1 cellular context compared by ENCODE assay signal in genomic region chr3:67635806-67636205, GRCh38.
TF ChIP-seq lines count a peak whose summit lies in the region.

No MANE protein-coding gene starts in this region.

TF ChIP-seq in HepG2, 621 proteins besides CTCF, POLR2A, EP300 and RAD21:
- TF ChIP-seq ZSCAN25 (CRISPR knock-in tag; IDR thresholded peaks at IDR 0.05) (no peak), GTF3A (CRISPR knock-in tag; conservative IDR thresholded peaks at IDR 0.05) (no peak), ZNF136 (CRISPR knock-in tag; IDR thresholded peaks at IDR 0.05; ENCODE audit: low read depth) (no peak), AFF4 (CRISPR knock-in tag; IDR thresholded peaks at IDR 0.05) (no peak), ZNF317 (CRISPR knock-in tag; IDR thresholded peaks at IDR 0.05) (no peak), IRF2 (CRISPR knock-in tag; IDR thresholded peaks at IDR 0.05) (no peak), FOSL2 (CRISPR knock-in tag; IDR thresholded peaks at IDR 0.05) (no peak), SP5 (CRISPR knock-in tag; IDR thresholded peaks at IDR 0.05; ENCODE audit: borderline replicate concordance, low read depth) (no peak), DMTF1 (CRISPR knock-in tag; IDR thresholded peaks at IDR 0.05) (no peak), TCF7L2 (IDR thresholded peaks at IDR 0.05; ENCODE audit: low read depth, low read length) (no peak), ZNF230 (CRISPR knock-in tag; IDR thresholded peaks at IDR 0.05) (no peak), ZNF335 (CRISPR knock-in tag; IDR thresholded peaks at IDR 0.05) (no peak)
- TF ChIP-seq, protein P1, sequence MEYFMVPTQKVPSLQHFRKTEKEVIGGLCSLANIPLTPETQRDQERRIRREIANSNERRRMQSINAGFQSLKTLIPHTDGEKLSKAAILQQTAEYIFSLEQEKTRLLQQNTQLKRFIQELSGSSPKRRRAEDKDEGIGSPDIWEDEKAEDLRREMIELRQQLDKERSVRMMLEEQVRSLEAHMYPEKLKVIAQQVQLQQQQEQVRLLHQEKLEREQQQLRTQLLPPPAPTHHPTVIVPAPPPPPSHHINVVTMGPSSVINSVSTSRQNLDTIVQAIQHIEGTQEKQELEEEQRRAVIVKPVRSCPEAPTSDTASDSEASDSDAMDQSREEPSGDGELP (IDR thresholded peaks at IDR 0.05; ENCODE audit: borderline replicate concordance, low read depth) = no peak
- TF ChIP-seq, protein P2, sequence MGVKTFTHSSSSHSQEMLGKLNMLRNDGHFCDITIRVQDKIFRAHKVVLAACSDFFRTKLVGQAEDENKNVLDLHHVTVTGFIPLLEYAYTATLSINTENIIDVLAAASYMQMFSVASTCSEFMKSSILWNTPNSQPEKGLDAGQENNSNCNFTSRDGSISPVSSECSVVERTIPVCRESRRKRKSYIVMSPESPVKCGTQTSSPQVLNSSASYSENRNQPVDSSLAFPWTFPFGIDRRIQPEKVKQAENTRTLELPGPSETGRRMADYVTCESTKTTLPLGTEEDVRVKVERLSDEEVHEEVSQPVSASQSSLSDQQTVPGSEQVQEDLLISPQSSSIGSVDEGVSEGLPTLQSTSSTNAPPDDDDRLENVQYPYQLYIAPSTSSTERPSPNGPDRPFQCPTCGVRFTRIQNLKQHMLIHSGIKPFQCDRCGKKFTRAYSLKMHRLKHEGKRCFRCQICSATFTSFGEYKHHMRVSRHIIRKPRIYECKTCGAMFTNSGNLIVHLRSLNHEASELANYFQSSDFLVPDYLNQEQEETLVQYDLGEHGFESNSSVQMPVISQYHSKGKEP (CRISPR knock-in tag; IDR thresholded peaks at IDR 0.05) = no peak
- TF ChIP-seq, protein P3, sequence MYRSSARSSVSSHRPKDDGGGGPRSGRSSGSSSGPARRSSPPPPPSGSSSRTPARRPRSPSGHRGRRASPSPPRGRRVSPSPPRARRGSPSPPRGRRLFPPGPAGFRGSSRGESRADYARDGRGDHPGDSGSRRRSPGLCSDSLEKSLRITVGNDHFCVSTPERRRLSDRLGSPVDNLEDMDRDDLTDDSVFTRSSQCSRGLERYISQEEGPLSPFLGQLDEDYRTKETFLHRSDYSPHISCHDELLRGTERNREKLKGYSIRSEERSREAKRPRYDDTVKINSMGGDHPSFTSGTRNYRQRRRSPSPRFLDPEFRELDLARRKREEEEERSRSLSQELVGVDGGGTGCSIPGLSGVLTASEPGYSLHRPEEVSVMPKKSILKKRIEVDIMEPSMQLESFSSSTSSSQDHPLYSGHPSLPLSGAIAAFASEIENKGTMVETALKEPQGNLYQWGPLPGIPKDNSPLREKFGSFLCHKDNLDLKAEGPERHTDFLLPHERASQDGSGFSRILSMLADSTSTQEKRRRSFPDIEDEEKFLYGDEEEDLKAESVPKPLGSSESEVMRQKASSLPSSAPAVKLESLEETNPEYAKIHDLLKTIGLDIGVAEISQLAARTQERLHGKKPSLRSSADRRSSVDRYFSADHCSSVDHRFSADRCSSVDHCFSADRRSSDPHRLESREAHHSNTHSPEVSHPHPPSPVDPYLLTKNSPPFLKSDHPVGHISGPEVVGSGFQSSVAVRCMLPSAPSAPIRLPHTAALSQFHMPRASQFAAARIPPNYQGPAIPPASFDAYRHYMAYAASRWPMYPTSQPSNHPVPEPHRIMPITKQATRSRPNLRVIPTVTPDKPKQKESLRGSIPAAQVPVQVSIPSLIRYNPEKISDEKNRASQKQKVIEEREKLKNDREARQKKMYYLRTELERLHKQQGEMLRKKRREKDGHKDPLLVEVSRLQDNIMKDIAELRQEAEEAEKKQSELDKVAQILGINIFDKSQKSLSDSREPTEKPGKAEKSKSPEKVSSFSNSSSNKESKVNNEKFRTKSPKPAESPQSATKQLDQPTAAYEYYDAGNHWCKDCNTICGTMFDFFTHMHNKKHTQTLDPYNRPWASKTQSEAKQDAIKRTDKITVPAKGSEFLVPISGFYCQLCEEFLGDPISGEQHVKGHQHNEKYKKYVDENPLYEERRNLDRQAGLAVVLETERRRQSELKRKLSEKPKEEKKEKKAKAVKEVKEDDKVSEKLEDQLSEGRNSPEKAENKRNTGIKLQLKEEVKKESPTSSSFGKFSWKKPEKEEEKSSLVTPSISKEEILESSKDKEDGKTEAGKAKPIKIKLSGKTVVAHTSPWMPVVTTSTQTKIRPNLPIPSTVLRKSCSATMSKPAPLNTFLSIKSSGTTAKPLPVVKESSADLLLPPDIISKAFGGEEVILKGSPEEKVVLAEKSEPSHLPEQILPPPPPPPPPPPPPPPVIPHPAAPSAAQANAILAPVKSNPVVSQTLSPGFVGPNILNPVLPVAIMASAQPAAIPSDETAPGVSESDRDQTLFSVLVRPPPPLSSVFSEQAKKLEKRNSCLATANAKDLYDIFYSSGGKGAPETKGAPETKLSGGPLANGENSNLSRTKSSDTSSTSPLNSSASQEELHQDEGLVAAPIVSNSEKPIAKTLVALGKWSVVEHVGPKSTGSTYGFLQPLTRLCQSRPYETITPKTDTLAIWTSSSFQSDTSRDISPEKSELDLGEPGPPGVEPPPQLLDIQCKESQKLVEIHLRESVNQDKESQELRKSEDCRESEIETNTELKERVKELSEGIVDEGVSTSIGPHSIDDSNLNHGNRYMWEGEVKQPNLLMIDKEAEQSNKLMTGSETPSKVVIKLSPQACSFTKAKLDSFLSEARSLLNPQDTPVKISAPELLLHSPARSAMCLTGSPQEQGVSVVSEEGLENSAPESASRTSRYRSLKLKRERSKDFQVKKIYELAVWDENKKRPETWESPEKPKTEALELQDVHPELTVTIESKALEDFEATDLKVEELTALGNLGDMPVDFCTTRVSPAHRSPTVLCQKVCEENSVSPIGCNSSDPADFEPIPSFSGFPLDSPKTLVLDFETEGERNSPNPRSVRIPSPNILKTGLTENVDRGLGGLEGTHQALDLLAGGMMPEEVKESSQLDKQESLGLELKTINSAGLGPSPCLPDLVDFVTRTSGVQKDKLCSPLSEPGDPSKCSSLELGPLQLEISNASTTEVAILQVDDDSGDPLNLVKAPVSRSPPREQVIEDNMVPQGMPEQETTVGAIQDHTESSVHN (CRISPR knock-in tag; IDR thresholded peaks at IDR 0.05) = no peak
- TF ChIP-seq, protein P4, sequence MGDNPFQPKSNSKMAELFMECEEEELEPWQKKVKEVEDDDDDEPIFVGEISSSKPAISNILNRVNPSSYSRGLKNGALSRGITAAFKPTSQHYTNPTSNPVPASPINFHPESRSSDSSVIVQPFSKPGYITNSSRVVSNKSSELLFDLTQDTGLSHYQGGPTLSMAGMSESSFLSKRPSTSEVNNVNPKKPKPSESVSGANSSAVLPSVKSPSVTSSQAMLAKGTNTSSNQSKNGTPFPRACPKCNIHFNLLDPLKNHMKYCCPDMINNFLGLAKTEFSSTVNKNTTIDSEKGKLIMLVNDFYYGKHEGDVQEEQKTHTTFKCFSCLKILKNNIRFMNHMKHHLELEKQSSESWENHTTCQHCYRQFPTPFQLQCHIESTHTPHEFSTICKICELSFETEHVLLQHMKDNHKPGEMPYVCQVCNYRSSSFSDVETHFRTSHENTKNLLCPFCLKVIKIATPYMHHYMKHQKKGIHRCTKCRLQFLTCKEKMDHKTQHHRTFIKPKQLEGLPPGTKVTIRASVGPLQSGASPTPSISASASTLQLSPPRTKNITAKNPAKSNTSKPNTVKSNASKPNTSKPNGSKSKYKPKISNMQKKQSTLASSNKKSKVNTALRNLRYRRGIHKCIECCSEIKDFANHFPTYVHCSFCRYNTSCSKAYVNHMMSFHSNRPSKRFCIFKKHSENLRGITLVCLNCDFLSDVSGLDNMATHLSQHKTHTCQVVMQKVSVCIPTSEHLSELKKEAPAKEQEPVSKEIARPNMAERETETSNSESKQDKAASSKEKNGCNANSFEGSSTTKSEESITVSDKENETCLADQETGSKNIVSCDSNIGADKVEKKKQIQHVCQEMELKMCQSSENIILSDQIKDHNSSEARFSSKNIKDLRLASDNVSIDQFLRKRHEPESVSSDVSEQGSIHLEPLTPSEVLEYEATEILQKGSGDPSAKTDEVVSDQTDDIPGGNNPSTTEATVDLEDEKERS (CRISPR knock-in tag; IDR thresholded peaks at IDR 0.05) = no peak
TF ChIP-seq in HepG2: peak in this region for 0.
